ENCODE assay signal across 11 cellular contexts in the genomic region with DNA sequence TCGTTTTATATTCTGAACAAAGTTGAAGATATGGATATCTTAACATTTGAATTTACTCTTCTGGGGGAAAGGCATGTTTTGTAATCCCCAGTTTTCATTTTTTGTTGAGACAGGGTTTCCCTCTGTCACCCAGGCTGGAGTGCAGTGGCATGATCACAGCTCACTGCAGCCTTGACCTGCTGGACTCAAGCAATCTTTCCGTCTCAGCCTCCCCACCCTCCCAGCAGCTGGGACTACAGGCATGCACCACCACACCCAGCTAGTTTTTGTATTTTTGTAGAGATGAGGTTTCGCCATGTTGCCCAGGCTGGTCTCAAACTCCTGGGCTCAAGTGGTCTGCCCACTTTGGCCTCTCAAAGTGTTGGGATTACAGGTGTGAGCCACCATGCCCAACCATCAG. TPM values are rescaled to one million over a fixed set of nuclear protein-coding genes. Genes with fewer than 3 reads are reported as not detected.
DNase-seq lines count a peak whose midpoint lies in the region; ATAC-seq and TF ChIP-seq lines count a peak whose summit lies in the region.
"Not testable (repeated sequence)": the region's sequence is repeated elsewhere in the genome, so short reads cannot be mapped to it uniquely, and the experiment has no call there.
"Had no signal": no experiment of that assay in that cellular context is flagged by ENCODE, and none has a peak within 500 bp of the region (broad histone marks: within the 10 kb centered on the region; RNA-seq: fewer than 3 reads in every experiment).

No MANE protein-coding gene starts in this region.

- not testable (repeated sequence) for H3K27me3 Mint-ChIP-seq in CD4-positive, CD25-positive, alpha-beta regulatory T cell

- H3K27ac Mint-ChIP-seq in CD4-positive, CD25-positive, alpha-beta regulatory T cell: peak overlapping the region; percentile 1 to 80 (median 27)

- not testable (repeated sequence) for TF ChIP-seq EP300 in sigmoid colon (IDR thresholded peaks at IDR 0.05)

- not testable (repeated sequence) for H3K36me3 Mint-ChIP-seq in CD4-positive, CD25-positive, alpha-beta regulatory T cell

- H4K20me1 ChIP-seq in MM.1S (ENCODE audit: insufficient read depth, low read length): 0 out of 2 replicates have a peak, but pooled peaks cover 15% of the 10 kb centered on the region

- DNase-seq in CD4-positive, CD25-positive, alpha-beta regulatory T cell; adipocyte (ENCODE audit: low read depth); sigmoid colon: not testable (repeated sequence)
- DNase-seq in MM.1S: peak; percentile 19
- peak in 1 of 3 donors; percentile 68 for DNase-seq in right cardiac atrium
- DNase-seq in mucosa of gallbladder (ENCODE audit: low spot score): peak; percentile 62

- H3K9me2 ChIP-seq in MM.1S (replicated peaks; ENCODE audit: insufficient read depth, low read length): not testable (repeated sequence)

- H3K9me3 ChIP-seq in CD4-positive, CD25-positive, alpha-beta regulatory T cell (ENCODE audit: control insufficient read depth in 2 of 2, low read length in 2 of 2); MM.1S (replicated peaks; ENCODE audit: insufficient read depth, low read length); adipocyte (ENCODE audit: control insufficient read depth, low read length); duodenal mucosa (ENCODE audit: control insufficient read depth in 1 of 2, low read length in 2 of 2); right cardiac atrium (ENCODE audit: control insufficient read depth, low read length); sigmoid colon; thymus (ENCODE audit: control insufficient read depth): not testable (repeated sequence)

- not testable (repeated sequence) for H3K36me3 ChIP-seq in CD4-positive, CD25-positive, alpha-beta regulatory T cell (ENCODE audit: control insufficient read depth, insufficient read depth, low read length); MM.1S (replicated peaks; ENCODE audit: insufficient read depth, low read length); thymus (ENCODE audit: control insufficient read depth, insufficient read depth)
- peaks cover 24% of the 10 kb centered on the region for H3K36me3 ChIP-seq in adipocyte (ENCODE audit: control insufficient read depth, insufficient read depth, low read length, severe bottlenecking)
- peaks cover 3 to 20% of the 10 kb centered on the region in 2 donors for H3K36me3 ChIP-seq in duodenal mucosa (ENCODE audit: control insufficient read depth in 1 of 2, insufficient read depth in 2 of 2, low read length in 2 of 2)
- H3K36me3 ChIP-seq in sigmoid colon: peaks cover 8 to 24% (median 11%) of the 10 kb centered on the region in 4 donors

- H3K4me3 Mint-ChIP-seq in CD4-positive, CD25-positive, alpha-beta regulatory T cell: peak overlapping the region; percentile 87 to 98 (median 94)

- not testable (repeated sequence) for H3K9me3 Mint-ChIP-seq in CD4-positive, CD25-positive, alpha-beta regulatory T cell

- WGBS in right cardiac atrium: 26% methylated on average over 3 of the region's 3 CpGs
- 6 to 30% methylated on average over 3 of the region's 3 CpGs for WGBS in sigmoid colon, 2 donors
- 74% methylated on average over 3 of the region's 3 CpGs for WGBS in thymus

- H3K4me1 ChIP-seq in CD4-positive, CD25-positive, alpha-beta regulatory T cell (ENCODE audit: control insufficient read depth, insufficient read depth, low read length, poor library complexity, severe bottlenecking): peaks cover 24% of the 10 kb centered on the region
- H3K4me1 ChIP-seq in MM.1S (ENCODE audit: low read length) (peaks cover 11% of the 10 kb centered on the region), adipocyte (ENCODE audit: control insufficient read depth, insufficient read depth, low read length) (peaks cover 36% of the 10 kb centered on the region), duodenal mucosa (ENCODE audit: control insufficient read depth in 1 of 2, insufficient read depth in 2 of 2, low read length in 2 of 2) (peaks cover 16 to 45% of the 10 kb centered on the region in 2 donors), sigmoid colon (peaks cover 0 to 55% (median 46%) of the 10 kb centered on the region in 4 donors), thymus (ENCODE audit: control insufficient read depth, insufficient read depth, low read length) (peaks cover 30% of the 10 kb centered on the region)
- H3K4me1 ChIP-seq in right cardiac atrium (ENCODE audit: control insufficient read depth, insufficient read depth, low read length): not testable (repeated sequence)

- peak overlapping the region; percentile 61 for H3K4me2 ChIP-seq in MM.1S (ENCODE audit: low read depth, low read length)

- H2AFZ ChIP-seq in MM.1S (ENCODE audit: low read length): not testable (repeated sequence)

- not testable (repeated sequence) for TF ChIP-seq POLR2A in sigmoid colon (IDR thresholded peaks at IDR 0.05)

- H3K9ac ChIP-seq in MM.1S (ENCODE audit: low read length) (peak overlapping the region; percentile 79), adipocyte (ENCODE audit: low read length) (peak overlapping the region; percentile 99), duodenal mucosa (ENCODE audit: low read depth in 1 of 2, low read length in 2 of 2) (peak overlapping the region; percentile 72)

- H3K27ac ChIP-seq in CD4-positive, CD25-positive, alpha-beta regulatory T cell (ENCODE audit: insufficient read depth, low read length, poor library complexity, severe bottlenecking); duodenal mucosa (ENCODE audit: low read depth, low read length); right cardiac atrium (ENCODE audit: low read length); thymus (ENCODE audit: low read depth): not testable (repeated sequence)
- H3K27ac ChIP-seq in MM.1S (ENCODE audit: low read length) (peak overlapping the region; percentile 94; the same call in 1 of the 2 replicates), sigmoid colon (peak overlapping the region; percentile 87 to 93 (median 90))

- ATAC-seq in CD4-positive, CD25-positive, alpha-beta regulatory T cell (ENCODE audit: low read depth in 2 of 2): not testable (repeated sequence)
- ATAC-seq in right cardiac atrium: peak in 1 of 2 donors; percentile 40

- H3K4me1 Mint-ChIP-seq in CD4-positive, CD25-positive, alpha-beta regulatory T cell: peaks cover 12 to 64% (median 47%) of the 10 kb centered on the region in 4 donors

- not testable (repeated sequence) for H3K27me3 ChIP-seq in CD4-positive, CD25-positive, alpha-beta regulatory T cell (ENCODE audit: control insufficient read depth, insufficient read depth, low read length); MM.1S (replicated peaks; ENCODE audit: insufficient read depth, low read length); adipocyte (replicated peaks; ENCODE audit: control insufficient read depth, insufficient read depth, low read length); duodenal mucosa (ENCODE audit: control insufficient read depth in 1 of 2, insufficient read depth in 2 of 2, low read length in 2 of 2); right cardiac atrium (ENCODE audit: control insufficient read depth, insufficient read depth); sigmoid colon; thymus (ENCODE audit: control insufficient read depth, insufficient read depth)

- peaks cover 55% of the 10 kb centered on the region for H3F3A ChIP-seq in MM.1S (ENCODE audit: insufficient read depth, low read length)

- peak overlapping the region; percentile 93 for H3K4me3 ChIP-seq in CD4-positive, CD25-positive, alpha-beta regulatory T cell (ENCODE audit: low read depth, low read length)
- H3K4me3 ChIP-seq in MM.1S (ENCODE audit: low read length) (peak overlapping the region; percentile 84), adipocyte (ENCODE audit: low read length) (peak overlapping the region; percentile 99), duodenal mucosa (ENCODE audit: low read depth in 1 of 2, low read length in 2 of 2) (peak overlapping the region; percentile 91 to 99), right cardiac atrium (ENCODE audit: low read length) (peak overlapping the region; percentile 99), sigmoid colon (peak overlapping the region; percentile 64 to 80 (median 72)), thymus (ENCODE audit: low read length) (peak overlapping the region; percentile 42)

- intact Hi-C loops in right cardiac atrium (cut with DNase I): loop anchor here in 1 of 4 donors (10.0 kb wide), 1 partner anchor 58 kb away; no protein-coding TSS in a partner anchor
- intact Hi-C loops in sigmoid colon (cut with DNase I): loop anchor here (2.0 kb wide), 1 partner anchor 102 kb away; no protein-coding TSS in a partner anchor

- TF ChIP-seq CTCF in MM.1S (IDR thresholded peaks at IDR 0.05; ENCODE audit: low read length); sigmoid colon (IDR thresholded peaks at IDR 0.05): not testable (repeated sequence)

- peaks cover 83% of the 10 kb centered on the region for H3K79me2 ChIP-seq in MM.1S (ENCODE audit: low read length)

RNA-seq across cellular contexts. Expression of gene HIGD1C, which starts 25.4 kb away (rescaled TPM):
- not detected for total RNA-seq in CD4-positive, CD25-positive, alpha-beta regulatory T cell
- polyA plus RNA-seq in CD4-positive, CD25-positive, alpha-beta regulatory T cell: not detected
- total RNA-seq in right cardiac atrium: not detected
- polyA plus RNA-seq in right cardiac atrium: not detected
- not detected for total RNA-seq in mucosa of gallbladder
- not detected for total RNA-seq in sigmoid colon
- not detected for polyA plus RNA-seq in sigmoid colon
- polyA plus RNA-seq in thymus: not detected
- total RNA-seq: H4, renal cortical epithelial cell had no signal
- polyA plus RNA-seq: adipose tissue had no signal

Comparison
In these comparisons a context has a peak if more than half of its experiments do, and no peak if none do; other contexts are left out.
1. H3K4me3 ChIP-seq: peak in every context shown above with its lines; median percentile 99 in adipocyte; 99 in right cardiac atrium; 95 in duodenal mucosa; 93 in CD4-positive, CD25-positive, alpha-beta regulatory T cell; 84 in MM.1S; 72 in sigmoid colon; 42 in thymus.